18 cellular contexts compared by ENCODE assay signal in the genomic region with DNA sequence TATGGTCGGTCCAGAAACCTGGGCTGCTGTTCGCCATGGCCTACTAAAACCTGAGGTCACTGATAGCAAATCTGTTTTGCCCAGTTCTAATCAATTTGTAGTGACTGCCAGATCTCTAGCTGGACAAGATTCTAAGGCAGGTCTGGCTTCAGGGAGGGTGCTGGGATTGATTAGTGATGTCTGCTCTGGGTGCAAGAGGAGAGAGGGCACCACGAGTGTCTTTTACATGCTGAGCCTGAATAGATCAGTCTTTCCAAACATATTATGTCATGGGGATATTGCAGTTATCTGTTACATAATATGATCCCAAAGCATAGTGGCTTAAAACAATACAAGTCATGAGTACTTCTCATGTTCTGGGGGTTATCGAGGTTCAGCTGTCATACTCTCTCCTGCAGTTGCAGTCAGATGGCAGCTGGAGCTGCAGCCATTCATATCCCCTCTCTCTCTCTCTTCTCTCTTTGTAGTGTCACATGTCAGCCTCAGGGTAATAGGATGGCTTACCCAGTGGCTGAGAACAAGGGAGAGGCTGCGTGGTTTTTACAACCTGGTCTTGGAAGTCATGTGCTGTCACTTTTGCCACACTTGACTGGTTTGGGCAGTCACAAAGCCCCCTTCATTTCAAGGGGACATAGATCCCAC. TPM values are rescaled to one million over a fixed set of nuclear protein-coding genes. Genes with fewer than 3 reads are reported as not detected.
DNase-seq lines count a peak whose midpoint lies in the region; ATAC-seq, FAIRE-seq and TF ChIP-seq lines count a peak whose summit lies in the region.
"Had no signal": no experiment of that assay in that cellular context is flagged by ENCODE, and none has a peak within 500 bp of the region (broad histone marks: within the 10 kb centered on the region; RNA-seq: fewer than 3 reads in every experiment).

No MANE protein-coding gene starts in this region.

- H3K4me2 ChIP-seq in GM12878 (ENCODE audit: control insufficient read depth, insufficient read depth) (no peak overlapping the region), HepG2 (ENCODE audit: low read depth, low read length) (no peak overlapping the region)

- BruUV-seq in GM12878 (replicated peaks; lab: Mats Ljungman, UMichigan) (no TSS peak), HepG2 (replicated peaks; lab: Mats Ljungman, UMichigan) (no TSS peak)

- RAD21 ChIA-PET in GM12878 (lab: Charles Lee; ENCODE audit: unreplicated experiment), result interaction anchor here (1.0 kb wide), 1 partner anchor 25 kb away, joined by 3 read pairs; no protein-coding TSS in a partner anchor

- intact Hi-C loops in GM12878 (cut with micrococcal nuclease; ENCODE audit: unreplicated experiment) (no loop called here), HepG2 (cut with micrococcal nuclease; ENCODE audit: unreplicated experiment) (no loop called here)
- intact Hi-C loops in activated CD4-positive, alpha-beta T cell treated with anti-CD3 and anti-CD28 coated beads for 36 hours (cut with DNase I, micrococcal nuclease), result no loop called here

- POLR2A ChIA-PET in GM12878 (lab: Charles Lee), result no interaction called here
- POLR2A ChIA-PET in HepG2 (lab: Yijun Ruan, JAX), result interaction anchor here (1.3 to 2.9 kb wide), 3 partner anchors 11 to 32 kb away, joined by 6 to 14 read pairs (median 9); a partner anchor contains a TSS
- POLR2A ChIA-PET in activated CD4-positive, alpha-beta T cell treated with anti-CD3 and anti-CD28 coated beads for 36 hours (lab: Charles Lee), result no interaction called here

- H3K9ac ChIP-seq in GM12878 (ENCODE audit: control insufficient read depth, insufficient read depth, low read length) (no peak overlapping the region), HepG2 (ENCODE audit: insufficient read depth, low read depth, low read length) (no peak overlapping the region)

- no peaks in the 10 kb centered on the region for H3K4me1 Mint-ChIP-seq in activated CD4-positive, alpha-beta T cell treated with anti-CD3 and anti-CD28 coated beads for 36 hours

- H3K4me3 Mint-ChIP-seq in activated CD4-positive, alpha-beta T cell treated with anti-CD3 and anti-CD28 coated beads for 36 hours, result no peak overlapping the region
- H3K4me3 Mint-ChIP-seq: CD8-positive, alpha-beta memory T cell had no signal

- no peaks in the 10 kb centered on the region for H3K36me3 ChIP-seq in GM12878 (ENCODE audit: control insufficient read depth in 2 of 2, insufficient read depth in 2 of 2, low read length in 1 of 2)
- peaks cover 0 to 6% of the 10 kb centered on the region in 2 experiments; a peak in 3 of 5 replicates for H3K36me3 ChIP-seq in HepG2 (replicated peaks in 1 of 2; ENCODE audit: control insufficient read depth in 1 of 2, insufficient read depth in 2 of 2, low read length in 2 of 2)
- H3K36me3 ChIP-seq: adrenal gland had no signal

- H3K9me3 ChIP-seq in GM12878 (replicated peaks; ENCODE audit: control insufficient read depth, insufficient read depth, low read length), result no peaks in the 10 kb centered on the region
- H3K9me3 ChIP-seq in HepG2 (ENCODE audit: low read length), result no peaks in the 10 kb centered on the region
- H3K9me3 ChIP-seq: adrenal gland, heart left ventricle had no signal

- CTCF ChIA-PET in GM12878 (lab: Yijun Ruan, JAX) (interaction anchor here (1.1 to 1.2 kb wide), 2 partner anchors 28 to 33 kb away, joined by 3 read pairs; no protein-coding TSS in a partner anchor), HepG2 (lab: Yijun Ruan, JAX; ENCODE audit: low intra/inter-chr PET ratio, low total read pairs) (no interaction called here)
- CTCF ChIA-PET in activated CD4-positive, alpha-beta T cell treated with anti-CD3 and anti-CD28 coated beads for 36 hours (lab: Charles Lee), result interaction anchor here (1.0 to 1.6 kb wide), 2 partner anchors 31 to 352 kb away, joined by 3 to 6 read pairs; no protein-coding TSS in a partner anchor

- no peak for TF ChIP-seq RAD21 in GM12878 (IDR thresholded peaks at IDR 0.05; ENCODE audit: insufficient read depth, low read depth, low read length)
- TF ChIP-seq RAD21 in HepG2 (CRISPR knock-in tag; IDR thresholded peaks at IDR 0.05), result no peak

- TF ChIP-seq EP300 in GM12878 (IDR thresholded peaks at IDR 0.05; ENCODE audit: borderline replicate concordance in 1 of 2, control insufficient read depth in 1 of 2, low read depth in 2 of 2, low read length in 2 of 2) (no peak), HepG2 (IDR thresholded peaks at IDR 0.05; ENCODE audit: low read depth in 2 of 2, low read length in 2 of 2) (no peak), HepG2 (CRISPR knock-in tag; IDR thresholded peaks at IDR 0.05; ENCODE audit: borderline replicate concordance) (no peak)

- FAIRE-seq in GM12878 (lab: Jason Lieb, UNC) (no peak), HepG2 (lab: Jason Lieb, UNC) (no peak), GM19239 (lab: Jason Lieb, UNC) (no peak)

- 39% methylated on average over 5 of the region's 5 CpGs for WGBS in GM12878 (ENCODE audit: insufficient coverage, insufficient replicate concordance, low lambda C conversion rate, missing lambda C conversion rate)
- 87% methylated on average over 3 of the region's 5 CpGs for WGBS in HepG2 (ENCODE audit: low lambda C conversion rate)

- H4K20me1 ChIP-seq in GM12878 (ENCODE audit: control insufficient read depth, insufficient read depth) (no peaks in the 10 kb centered on the region), HepG2 (ENCODE audit: insufficient read depth, low read length) (no peaks in the 10 kb centered on the region)

- H3K27ac ChIP-seq in GM12878 (ENCODE audit: control insufficient read depth, insufficient read depth) (no peak overlapping the region), HepG2 (ENCODE audit: extremely low read length, insufficient read depth, low read length) (no peak overlapping the region)
- H3K27ac ChIP-seq: adrenal gland, HL-60 had no signal

- no peak overlapping the region for H2AFZ ChIP-seq in GM12878 (ENCODE audit: control insufficient read depth, low read depth, low read length)
- H2AFZ ChIP-seq in HepG2 (ENCODE audit: low read length), result no peak overlapping the region

- no peak for TF ChIP-seq CTCF in GM12878 (IDR thresholded peaks at IDR 0.05 in 2 of 3, conservative IDR thresholded peaks at IDR 0.05 in 1 of 3; ENCODE audit: control insufficient read depth in 2 of 3, extremely low read depth in 1 of 3, insufficient read depth in 1 of 3, low read depth in 3 of 3, low read length in 3 of 3)
- no peak for TF ChIP-seq CTCF in HepG2 (CRISPR knock-in tag; IDR thresholded peaks at IDR 0.05)

- H3K27me3 Mint-ChIP-seq in activated CD4-positive, alpha-beta T cell treated with anti-CD3 and anti-CD28 coated beads for 36 hours, result no peaks in the 10 kb centered on the region
- H3K27me3 Mint-ChIP-seq: CD8-positive, alpha-beta memory T cell had no signal

- no peak for TF ChIP-seq POLR2A in GM12878 (IDR thresholded peaks at IDR 0.05; ENCODE audit: low read depth, low read length)
- no peak for TF ChIP-seq POLR2A in HepG2 (IDR thresholded peaks at IDR 0.05; ENCODE audit: insufficient read depth in 1 of 2, low read depth in 2 of 2, low read length in 2 of 2)

- H3K27ac Mint-ChIP-seq in activated CD4-positive, alpha-beta T cell treated with anti-CD3 and anti-CD28 coated beads for 36 hours, result no peak overlapping the region

- DNase-seq in COLO668 (lab: John Stamatoyannopoulos, UW; ENCODE audit: unreplicated experiment), result peak; percentile 7
- peak; percentile 18 for DNase-seq in LHCN-M2 (ENCODE audit: low read depth)
- DNase-seq in GM12878 (ENCODE audit: low read depth, low spot score), result no peak
- no peak for DNase-seq in HepG2 (ENCODE audit: low spot score)
- DNase-seq in GM19239 (ENCODE audit: insufficient read length, low spot score), result no peak
- no peak for DNase-seq in activated CD4-positive, alpha-beta T cell treated with anti-CD3 and anti-CD28 coated beads for 36 hours
- no peak for DNase-seq in anterior cingulate cortex (lab: John Stamatoyannopoulos, UW)
- DNase-seq in NCI-H187 (lab: John Stamatoyannopoulos, UW), result no peak
- DNase-seq: activated CD4-positive, CD25-positive, alpha-beta regulatory T cell; adrenal gland; CD8-positive, alpha-beta memory T cell; heart left ventricle; NCI-H1105 treated with DMSO at 0.1 percent for 48 hours; SHP77 treated with DMSO at 0.1 percent for 48 hours; stimulated activated CD4-positive, alpha-beta T cell treated with anti-CD3 and anti-CD28 coated beads, Interleukin-4, amount 100 ng/mL, for 24 hours; T-helper 2 cell had no signal

- in situ Hi-C loops in GM12878 (cut with MboI), result no loop called here
- in situ Hi-C loops in HepG2 (cut with HindIII; ENCODE audit: extremely low pct_ligation_motif_present, low pct_unique_long_range_greater_than_20kb), result loop anchor here (25.0 kb wide), 1 partner anchor 692 kb away; no protein-coding TSS in a partner anchor

- H3K9me3 Mint-ChIP-seq in activated CD4-positive, alpha-beta T cell treated with anti-CD3 and anti-CD28 coated beads for 36 hours (ENCODE audit: low read depth), result no peaks in the 10 kb centered on the region
- H3K9me3 Mint-ChIP-seq: CD8-positive, alpha-beta memory T cell had no signal

- ATAC-seq in GM12878, result no peak
- no peak for ATAC-seq in HepG2
- ATAC-seq in activated CD4-positive, alpha-beta T cell treated with anti-CD3 and anti-CD28 coated beads for 36 hours, result no peak
- ATAC-seq: heart left ventricle had no signal

- SMC1A ChIA-PET in GM12878 (lab: Charles Lee; ENCODE audit: uncharacterized antibody, unreplicated experiment), result interaction anchor here (0.8 to 2.2 kb wide), 4 partner anchors 13 to 353 kb away, joined by 3 to 7 read pairs (median 4); no protein-coding TSS in a partner anchor

- H3K4me3 ChIP-seq in GM12878 (no peak overlapping the region), HepG2 (replicated peaks in 1 of 3; ENCODE audit: insufficient read depth in 1 of 3, low read depth in 2 of 3, low read length in 3 of 3) (no peak overlapping the region)
- H3K4me3 ChIP-seq: adrenal gland, heart left ventricle, skin epidermis had no signal

- H3K4me1 ChIP-seq in GM12878 (ENCODE audit: control insufficient read depth, insufficient read depth, low read length), result no peaks in the 10 kb centered on the region
- H3K4me1 ChIP-seq in HepG2 (ENCODE audit: insufficient read depth, low read length), result peaks cover 99% of the 10 kb centered on the region
- H3K4me1 ChIP-seq: adrenal gland had no signal

- no peaks in the 10 kb centered on the region for H3K36me3 Mint-ChIP-seq in activated CD4-positive, alpha-beta T cell treated with anti-CD3 and anti-CD28 coated beads for 36 hours (ENCODE audit: low read depth)

- H3K79me2 ChIP-seq in GM12878 (ENCODE audit: control insufficient read depth, insufficient read depth, low read length), result no peaks in the 10 kb centered on the region
- peaks cover 4% of the 10 kb centered on the region for H3K79me2 ChIP-seq in HepG2 (ENCODE audit: insufficient read depth, low read length)

- no peaks in the 10 kb centered on the region for H3K27me3 ChIP-seq in GM12878 (replicated peaks in 1 of 2; ENCODE audit: control insufficient read depth in 2 of 2, insufficient read depth in 2 of 2, low read length in 1 of 2)
- no peaks in the 10 kb centered on the region for H3K27me3 ChIP-seq in HepG2 (ENCODE audit: control insufficient read depth in 1 of 2, insufficient read depth in 2 of 2, low read length in 2 of 2)
- H3K27me3 ChIP-seq: adrenal gland, heart left ventricle had no signal

RNA-seq across cellular contexts. Expression of a gene that starts 26.0 kb away (rescaled TPM):
- total RNA-seq in LHCN-M2 (2014; rRNA removed), result 1.0 and 1.8 TPM in 2 replicates
- polyA plus RNA-seq in LHCN-M2 (2012), result 1.7 TPM
- 6.6 and 7.2 TPM in 2 replicates for total RNA-seq in GM12878 (2013; cell fraction: nucleolus; rRNA removed)
- total RNA-seq in GM12878 (2014; rRNA removed), result 1.5 and 1.8 TPM in 2 replicates
- total RNA-seq in GM12878 (2014; rRNA removed; fragmentation: Illumina TruSeq; extraction: Trizol), result 1.5 and 1.6 TPM in 2 replicates
- 3.2 and 3.6 TPM in 2 replicates for total RNA-seq in GM12878 (2021)
- 1.1 TPM for polyA plus RNA-seq in GM12878 (2011; ENCODE audit: low read depth)
- 1.5 and 2.8 TPM in 2 replicates for polyA plus RNA-seq in GM12878 (2011; rRNA removed)
- polyA plus RNA-seq in GM12878 (2011; cell fraction: cytosol; rRNA removed), result 3.7 and 4.2 TPM in 2 replicates
- polyA plus RNA-seq in GM12878 (2011; cell fraction: nucleus; rRNA removed), result 3.5 and 4.4 TPM in 2 replicates
- 1.6 TPM in 2 replicates for polyA plus RNA-seq in GM12878 (2012)
- polyA plus RNA-seq in GM12878 (2014; fragmentation: Illumina TruSeq; extraction: Trizol), result 3.1 and 3.2 TPM in 2 replicates
- 1 to 10 TPM; 2.1 to 2.5 TPM for polyA plus RNA-seq in GM12878 (2014; fragmentation: Nextera tagmentation; extraction: Ambion mirVana)
- polyA plus RNA-seq in GM12878 (2014; rRNA removed), result 1.8 and 2.0 TPM in 2 replicates
- polyA plus RNA-seq in GM12878 (2016; fragmentation: Nextera tagmentation; extraction: Ambion mirVana), result 1 to 10 TPM; 3.1 to 4.0 TPM
- 3.8 and 4.7 TPM in 2 replicates for polyA minus RNA-seq in GM12878 (2011; rRNA and poly(A)+ RNA removed)
- 1.1 and 3.2 TPM in 2 replicates for polyA minus RNA-seq in GM12878 (2011; cell fraction: cytosol; rRNA and poly(A)+ RNA removed)
- polyA minus RNA-seq in GM12878 (2011; cell fraction: nucleus; rRNA and poly(A)+ RNA removed), result 2.8 and 4.5 TPM in 2 replicates
- 5.3 and 8.6 TPM in 2 replicates for total RNA-seq in HepG2 (2016; rRNA removed; fragmentation: Illumina TruSeq; extraction: Trizol)
- total RNA-seq in HepG2 (2016; cell fraction: cytosol; rRNA removed; fragmentation: Illumina TruSeq; extraction: Trizol; ENCODE audit: low read depth), result 3.3 and 4.1 TPM in 2 replicates
- total RNA-seq in HepG2 (2016; cell fraction: insoluble cytoplasmic fraction; rRNA removed; fragmentation: Illumina TruSeq; extraction: Trizol), result 5.0 and 9.4 TPM in 2 replicates
- 6.3 and 7.6 TPM in 2 replicates for total RNA-seq in HepG2 (2016; cell fraction: membrane; rRNA removed; fragmentation: Illumina TruSeq; extraction: Trizol)
- total RNA-seq in HepG2 (2016; cell fraction: nucleus; rRNA removed; fragmentation: Illumina TruSeq; extraction: Trizol), result 9.6 and 10.1 TPM in 2 replicates
- 11.8 and 14.4 TPM in 2 replicates for polyA plus RNA-seq in HepG2 (2011; rRNA removed)
- polyA plus RNA-seq in HepG2 (2011; cell fraction: cytosol; rRNA removed), result 11.4 and 13.2 TPM in 2 replicates
- polyA plus RNA-seq in HepG2 (2011; cell fraction: nucleus; rRNA removed), result 10.9 and 11.3 TPM in 2 replicates
- 13.5 and 17.5 TPM in 2 replicates for polyA plus RNA-seq in HepG2 (2012)
- polyA plus RNA-seq in HepG2 (2016; cell fraction: cytosol; fragmentation: Illumina TruSeq; extraction: Trizol; ENCODE audit: low read depth), result 5.1 and 5.8 TPM in 2 replicates
- polyA plus RNA-seq in HepG2 (2016; cell fraction: insoluble cytoplasmic fraction; fragmentation: Illumina TruSeq; extraction: Trizol; ENCODE audit: low read depth), result 6.5 and 10.2 TPM in 2 replicates
- polyA plus RNA-seq in HepG2 (2016; cell fraction: membrane; fragmentation: Illumina TruSeq; extraction: Trizol; ENCODE audit: low read depth), result 8.9 and 9.6 TPM in 2 replicates
- 19.0 and 21.6 TPM in 2 replicates for polyA plus RNA-seq in HepG2 (2016; cell fraction: nucleus; fragmentation: Illumina TruSeq; extraction: Trizol; ENCODE audit: insufficient read depth, low read depth)
- 18.5 and 33.8 TPM in 2 replicates for polyA minus RNA-seq in HepG2 (2011; rRNA and poly(A)+ RNA removed; ENCODE audit: low replicate concordance)
- 8.6 and 10.2 TPM in 2 replicates for polyA minus RNA-seq in HepG2 (2011; cell fraction: cytosol; rRNA and poly(A)+ RNA removed)
- polyA minus RNA-seq in HepG2 (2011; cell fraction: nucleus; rRNA and poly(A)+ RNA removed), result 11.1 and 12.4 TPM in 2 replicates
- 1 to 10 TPM; 2.4 to 2.6 TPM for total RNA-seq in activated CD4-positive, alpha-beta T cell treated with anti-CD3 and anti-CD28 coated beads for 36 hours

RNA-seq across cellular contexts. Expression of a gene that starts 51.7 kb away (rescaled TPM):
- total RNA-seq in LHCN-M2 (2014; rRNA removed) (0.06 TPM in 2 replicates), GM12878 (2014; rRNA removed) (0.22 and 0.40 TPM in 2 replicates), GM12878 (2014; rRNA removed; fragmentation: Illumina TruSeq; extraction: Trizol) (0.14 and 0.22 TPM in 2 replicates), GM12878 (2021) (0.16 and 0.26 TPM in 2 replicates), HepG2 (2016; rRNA removed; fragmentation: Illumina TruSeq; extraction: Trizol) (not detected in 2 replicates)
- polyA plus RNA-seq in LHCN-M2 (2012), result 0.01 TPM
- 0.65 and 1.0 TPM in 2 replicates for total RNA-seq in GM12878 (2013; cell fraction: nucleolus; rRNA removed)
- polyA plus RNA-seq in GM12878 (2011; ENCODE audit: low read depth), result 0.05 TPM
- polyA plus RNA-seq in GM12878 (2011; rRNA removed) (0.04 and 0.12 TPM in 2 replicates), GM12878 (2014; fragmentation: Illumina TruSeq; extraction: Trizol) (0.03 and 0.13 TPM in 2 replicates), GM12878 (2014; fragmentation: Nextera tagmentation; extraction: Ambion mirVana) (under 1 TPM in 1 of 2 experiments, not detected in 1; 0.09 TPM), GM12878 (2014; rRNA removed) (0.15 and 0.34 TPM in 2 replicates), GM12878 (2016; fragmentation: Nextera tagmentation; extraction: Ambion mirVana) (under 1 TPM; 0.12 to 0.15 TPM), HepG2 (2011; rRNA removed) (0.13 and 0.48 TPM in 2 replicates)
- polyA plus RNA-seq in GM12878 (2011; cell fraction: cytosol; rRNA removed), result 0.10 and 0.12 TPM in 2 replicates
- polyA plus RNA-seq in GM12878 (2011; cell fraction: nucleus; rRNA removed), result 0.31 and 0.37 TPM in 2 replicates
- polyA plus RNA-seq in GM12878 (2012), result 0.18 and 0.25 TPM in 2 replicates
- 0.05 TPM in 1 of 2 replicates, not detected in the other for polyA minus RNA-seq in GM12878 (2011; rRNA and poly(A)+ RNA removed)
- polyA minus RNA-seq in GM12878 (2011; cell fraction: cytosol; rRNA and poly(A)+ RNA removed), result not detected in 2 replicates
- 0.10 TPM in 1 of 2 replicates, not detected in the other for polyA minus RNA-seq in GM12878 (2011; cell fraction: nucleus; rRNA and poly(A)+ RNA removed)
- total RNA-seq in HepG2 (2016; cell fraction: cytosol; rRNA removed; fragmentation: Illumina TruSeq; extraction: Trizol; ENCODE audit: low read depth), result 0.35 and 0.71 TPM in 2 replicates
- not detected in 2 replicates for total RNA-seq in HepG2 (2016; cell fraction: insoluble cytoplasmic fraction; rRNA removed; fragmentation: Illumina TruSeq; extraction: Trizol)
- total RNA-seq in HepG2 (2016; cell fraction: membrane; rRNA removed; fragmentation: Illumina TruSeq; extraction: Trizol), result 0.28 TPM in 1 of 2 replicates, not detected in the other
- not detected in 2 replicates for total RNA-seq in HepG2 (2016; cell fraction: nucleus; rRNA removed; fragmentation: Illumina TruSeq; extraction: Trizol)
- polyA plus RNA-seq in HepG2 (2011; cell fraction: cytosol; rRNA removed), result 0.13 and 0.15 TPM in 2 replicates
- polyA plus RNA-seq in HepG2 (2011; cell fraction: nucleus; rRNA removed), result 0.45 and 0.98 TPM in 2 replicates
- polyA plus RNA-seq in HepG2 (2012), result 0.08 and 0.12 TPM in 2 replicates
- polyA plus RNA-seq in HepG2 (2016; cell fraction: cytosol; fragmentation: Illumina TruSeq; extraction: Trizol; ENCODE audit: low read depth), result 0.34 and 0.35 TPM in 2 replicates
- polyA plus RNA-seq in HepG2 (2016; cell fraction: insoluble cytoplasmic fraction; fragmentation: Illumina TruSeq; extraction: Trizol; ENCODE audit: low read depth), result not detected in 2 replicates
- polyA plus RNA-seq in HepG2 (2016; cell fraction: membrane; fragmentation: Illumina TruSeq; extraction: Trizol; ENCODE audit: low read depth), result not detected in 2 replicates
- not detected in 2 replicates for polyA plus RNA-seq in HepG2 (2016; cell fraction: nucleus; fragmentation: Illumina TruSeq; extraction: Trizol; ENCODE audit: insufficient read depth, low read depth)
- polyA minus RNA-seq in HepG2 (2011; rRNA and poly(A)+ RNA removed; ENCODE audit: low replicate concordance), result 0.12 and 0.14 TPM in 2 replicates
- not detected in 2 replicates for polyA minus RNA-seq in HepG2 (2011; cell fraction: cytosol; rRNA and poly(A)+ RNA removed)
- 0.52 and 0.62 TPM in 2 replicates for polyA minus RNA-seq in HepG2 (2011; cell fraction: nucleus; rRNA and poly(A)+ RNA removed)
- 1 to 10 TPM; 1.5 to 1.6 TPM for total RNA-seq in activated CD4-positive, alpha-beta T cell treated with anti-CD3 and anti-CD28 coated beads for 36 hours

Comparison
In these comparisons a context has a peak if more than half of its experiments do, and no peak if none do; other contexts are left out.
1. DNase-seq: peak in COLO668 (single experiment) and LHCN-M2 (single experiment); none in GM12878 (single experiment), HepG2 (single experiment), GM19239 (single experiment), activated CD4-positive, alpha-beta T cell treated with anti-CD3 and anti-CD28 coated beads for 36 hours (single experiment), anterior cingulate cortex (0 of 58) and NCI-H187 (0 of 2).